2 cellular contexts compared by ENCODE assay signal in the genomic region with DNA sequence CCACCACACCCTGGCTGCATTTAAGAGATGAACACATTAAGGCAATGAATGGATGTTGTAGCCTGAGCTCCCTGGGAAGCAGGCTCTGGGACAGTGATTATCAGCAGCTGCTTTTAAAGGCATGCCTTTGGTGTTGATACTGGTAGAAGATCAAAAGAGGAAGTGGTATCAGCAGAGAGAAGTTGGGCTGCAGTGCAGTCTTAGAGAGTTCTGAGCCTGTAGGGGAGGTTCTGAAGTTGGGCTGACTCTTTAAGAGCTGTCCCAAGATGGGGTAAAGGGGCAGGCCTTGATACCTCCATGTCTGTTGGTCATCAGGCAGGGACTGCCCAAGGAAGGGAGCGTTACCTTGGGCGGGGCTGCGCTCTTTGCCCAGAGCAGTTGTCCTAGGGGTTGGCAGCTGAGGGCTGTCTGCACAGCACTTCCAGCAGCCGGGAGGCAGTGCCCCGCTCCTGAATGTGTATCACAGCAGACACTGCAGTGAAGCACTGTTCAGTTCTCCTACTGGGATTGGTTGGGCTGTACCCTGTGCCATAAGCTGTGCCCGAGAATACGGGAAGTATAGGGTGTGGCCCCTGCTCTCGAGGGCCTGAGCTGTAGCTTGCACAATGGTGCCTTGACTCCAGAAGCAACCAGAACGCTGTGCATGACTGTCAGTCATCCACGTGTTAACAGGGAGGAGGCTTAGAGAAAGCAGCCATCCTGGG.
TF ChIP-seq lines count a peak whose summit lies in the region.

No MANE protein-coding gene starts in this region.

TF ChIP-seq in K562, 482 proteins besides CTCF, POLR2A, EP300 and RAD21 (continued from another document):
- TF ChIP-seq ZMIZ1 (IDR thresholded peaks at IDR 0.05; ENCODE audit: low read depth in 2 of 2, low read length in 2 of 2) (no peak), TAF7 (tag; IDR thresholded peaks at IDR 0.05) (no peak), PHF20 (IDR thresholded peaks at IDR 0.05; ENCODE audit: partially characterized antibody) (no peak), SPI1 (IDR thresholded peaks at IDR 0.05; ENCODE audit: borderline replicate concordance, low read depth, low read length) (peak; percentile 99), SMAD4 (CRISPR knock-in tag; conservative IDR thresholded peaks at IDR 0.05) (no peak), KLF1 (tag; IDR thresholded peaks at IDR 0.05) (no peak), BCLAF1 (IDR thresholded peaks at IDR 0.05; ENCODE audit: borderline replicate concordance in 1 of 2, control insufficient read depth in 1 of 2, low read depth in 2 of 2, low read length in 1 of 2) (no peak), PHB (CRISPR knock-in tag; IDR thresholded peaks at IDR 0.05) (no peak), CTBP1 (IDR thresholded peaks at IDR 0.05; ENCODE audit: borderline replicate concordance) (peak; percentile 19; the same call in 1 of the 2 replicates), GABPB2 (CRISPR knock-in tag; conservative IDR thresholded peaks at IDR 0.05) (no peak), STAG1 (CRISPR knock-in tag; IDR thresholded peaks at IDR 0.05; ENCODE audit: borderline replicate concordance) (0 out of 2 replicates have a peak, but pooled peaks have one; percentile 4)

TF ChIP-seq in GM23338, 12 proteins besides CTCF, POLR2A, EP300 and RAD21 (continued from another document):
- TF ChIP-seq, protein P1, sequence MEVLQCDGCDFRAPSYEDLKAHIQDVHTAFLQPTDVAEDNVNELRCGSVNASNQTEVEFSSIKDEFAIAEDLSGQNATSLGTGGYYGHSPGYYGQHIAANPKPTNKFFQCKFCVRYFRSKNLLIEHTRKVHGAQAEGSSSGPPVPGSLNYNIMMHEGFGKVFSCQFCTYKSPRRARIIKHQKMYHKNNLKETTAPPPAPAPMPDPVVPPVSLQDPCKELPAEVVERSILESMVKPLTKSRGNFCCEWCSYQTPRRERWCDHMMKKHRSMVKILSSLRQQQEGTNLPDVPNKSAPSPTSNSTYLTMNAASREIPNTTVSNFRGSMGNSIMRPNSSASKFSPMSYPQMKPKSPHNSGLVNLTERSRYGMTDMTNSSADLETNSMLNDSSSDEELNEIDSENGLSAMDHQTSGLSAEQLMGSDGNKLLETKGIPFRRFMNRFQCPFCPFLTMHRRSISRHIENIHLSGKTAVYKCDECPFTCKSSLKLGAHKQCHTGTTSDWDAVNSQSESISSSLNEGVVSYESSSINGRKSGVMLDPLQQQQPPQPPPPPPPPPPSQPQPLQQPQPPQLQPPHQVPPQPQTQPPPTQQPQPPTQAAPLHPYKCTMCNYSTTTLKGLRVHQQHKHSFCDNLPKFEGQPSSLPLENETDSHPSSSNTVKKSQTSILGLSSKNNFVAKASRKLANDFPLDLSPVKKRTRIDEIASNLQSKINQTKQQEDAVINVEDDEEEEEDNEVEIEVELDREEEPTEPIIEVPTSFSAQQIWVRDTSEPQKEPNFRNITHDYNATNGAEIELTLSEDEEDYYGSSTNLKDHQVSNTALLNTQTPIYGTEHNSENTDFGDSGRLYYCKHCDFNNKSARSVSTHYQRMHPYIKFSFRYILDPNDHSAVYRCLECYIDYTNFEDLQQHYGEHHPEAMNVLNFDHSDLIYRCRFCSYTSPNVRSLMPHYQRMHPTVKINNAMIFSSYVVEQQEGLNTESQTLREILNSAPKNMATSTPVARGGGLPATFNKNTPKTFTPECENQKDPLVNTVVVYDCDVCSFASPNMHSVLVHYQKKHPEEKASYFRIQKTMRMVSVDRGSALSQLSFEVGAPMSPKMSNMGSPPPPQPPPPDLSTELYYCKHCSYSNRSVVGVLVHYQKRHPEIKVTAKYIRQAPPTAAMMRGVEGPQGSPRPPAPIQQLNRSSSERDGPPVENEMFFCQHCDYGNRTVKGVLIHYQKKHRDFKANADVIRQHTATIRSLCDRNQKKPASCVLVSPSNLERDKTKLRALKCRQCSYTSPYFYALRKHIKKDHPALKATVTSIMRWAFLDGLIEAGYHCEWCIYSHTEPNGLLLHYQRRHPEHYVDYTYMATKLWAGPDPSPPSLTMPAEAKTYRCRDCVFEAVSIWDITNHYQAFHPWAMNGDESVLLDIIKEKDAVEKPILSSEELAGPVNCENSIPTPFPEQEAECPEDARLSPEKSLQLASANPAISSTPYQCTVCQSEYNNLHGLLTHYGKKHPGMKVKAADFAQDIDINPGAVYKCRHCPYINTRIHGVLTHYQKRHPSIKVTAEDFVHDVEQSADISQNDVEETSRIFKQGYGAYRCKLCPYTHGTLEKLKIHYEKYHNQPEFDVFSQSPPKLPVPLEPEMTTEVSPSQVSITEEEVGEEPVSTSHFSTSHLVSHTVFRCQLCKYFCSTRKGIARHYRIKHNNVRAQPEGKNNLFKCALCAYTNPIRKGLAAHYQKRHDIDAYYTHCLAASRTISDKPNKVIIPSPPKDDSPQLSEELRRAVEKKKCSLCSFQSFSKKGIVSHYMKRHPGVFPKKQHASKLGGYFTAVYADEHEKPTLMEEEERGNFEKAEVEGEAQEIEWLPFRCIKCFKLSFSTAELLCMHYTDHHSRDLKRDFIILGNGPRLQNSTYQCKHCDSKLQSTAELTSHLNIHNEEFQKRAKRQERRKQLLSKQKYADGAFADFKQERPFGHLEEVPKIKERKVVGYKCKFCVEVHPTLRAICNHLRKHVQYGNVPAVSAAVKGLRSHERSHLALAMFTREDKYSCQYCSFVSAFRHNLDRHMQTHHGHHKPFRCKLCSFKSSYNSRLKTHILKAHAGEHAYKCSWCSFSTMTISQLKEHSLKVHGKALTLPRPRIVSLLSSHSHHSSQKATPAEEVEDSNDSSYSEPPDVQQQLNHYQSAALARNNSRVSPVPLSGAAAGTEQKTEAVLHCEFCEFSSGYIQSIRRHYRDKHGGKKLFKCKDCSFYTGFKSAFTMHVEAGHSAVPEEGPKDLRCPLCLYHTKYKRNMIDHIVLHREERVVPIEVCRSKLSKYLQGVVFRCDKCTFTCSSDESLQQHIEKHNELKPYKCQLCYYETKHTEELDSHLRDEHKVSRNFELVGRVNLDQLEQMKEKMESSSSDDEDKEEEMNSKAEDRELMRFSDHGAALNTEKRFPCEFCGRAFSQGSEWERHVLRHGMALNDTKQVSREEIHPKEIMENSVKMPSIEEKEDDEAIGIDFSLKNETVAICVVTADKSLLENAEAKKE (CRISPR knock-in tag; IDR thresholded peaks at IDR 0.05), result no peak
- TF ChIP-seq STAT1 (IDR thresholded peaks at IDR 0.05; ENCODE audit: unreplicated experiment), result no peak
- no peak for TF ChIP-seq REST (IDR thresholded peaks at IDR 0.05; ENCODE audit: unreplicated experiment)
- no peak for TF ChIP-seq NANOG (IDR thresholded peaks at IDR 0.05; ENCODE audit: borderline replicate concordance)
- no peak for TF ChIP-seq JUNB (IDR thresholded peaks at IDR 0.05; ENCODE audit: unreplicated experiment)
- TF ChIP-seq CREB1 (CRISPR knock-in tag; IDR thresholded peaks at IDR 0.05; ENCODE audit: low read depth), result no peak
- no peak for TF ChIP-seq ZNF331 (CRISPR knock-in tag; IDR thresholded peaks at IDR 0.05; ENCODE audit: low read depth)
- TF ChIP-seq EZH2 (IDR thresholded peaks at IDR 0.05; ENCODE audit: low read depth, unreplicated experiment), result no peak
- TF ChIP-seq EZH2phosphoT487 (IDR thresholded peaks at IDR 0.05; ENCODE audit: unreplicated experiment), result no peak
- no peak for TF ChIP-seq ETS1 (IDR thresholded peaks at IDR 0.05)
- TF ChIP-seq ZNF114 (CRISPR knock-in tag; IDR thresholded peaks at IDR 0.05), result no peak
TF ChIP-seq in GM23338: peak in this region for 0.
